ENCODE assay signal across 26 cellular contexts in the genomic region with DNA sequence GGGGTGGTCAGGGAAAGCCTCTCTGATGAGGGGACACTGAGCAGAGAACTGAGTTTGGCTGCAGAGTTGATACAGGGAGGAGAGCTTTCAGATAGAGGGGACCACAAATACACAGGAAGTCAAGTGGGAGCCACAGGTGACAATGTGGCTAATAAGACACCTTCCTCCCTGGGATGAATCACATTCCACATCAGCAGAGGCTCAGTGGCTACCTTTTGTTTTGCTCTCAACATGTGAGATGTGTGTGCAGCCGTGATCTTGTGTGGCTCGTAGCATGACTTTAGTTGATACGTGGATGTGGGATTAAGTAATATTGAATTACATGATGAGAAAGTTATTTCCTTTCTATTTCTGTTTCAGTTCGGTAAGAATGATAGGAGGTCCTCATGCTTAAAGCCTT. TPM values are rescaled to one million over a fixed set of nuclear protein-coding genes. Genes with fewer than 3 reads are reported as not detected.
A peak's percentile ranks its signal among the peaks of the same experiment; 100 is the strongest.
DNase-seq lines count a peak whose midpoint lies in the region; ATAC-seq and TF ChIP-seq lines count a peak whose summit lies in the region.
"Had no signal": no experiment of that assay in that cellular context is flagged by ENCODE, and none has a peak within 500 bp of the region (broad histone marks: within the 10 kb centered on the region; RNA-seq: fewer than 3 reads in every experiment).

No MANE protein-coding gene starts in this region.

- peaks cover 2% of the 10 kb centered on the region for H3K36me3 Mint-ChIP-seq in activated CD8-positive, alpha-beta memory T cell treated with anti-CD3 and anti-CD28 coated beads, Interleukin-2, amount 10 ng/mL, durations not matched to agents 7 days and 5 days
- H3K36me3 Mint-ChIP-seq in GM23338 (ENCODE audit: low read depth), result no peaks in the 10 kb centered on the region

- H3K36me3 ChIP-seq in HEK293 (ENCODE audit: control insufficient read depth in 2 of 2, insufficient read depth in 1 of 2, low read length in 2 of 2), result peaks cover 0 to under 1% of the 10 kb centered on the region in 2 experiments; a peak in 1 of 3 replicates
- no peaks in the 10 kb centered on the region for H3K36me3 ChIP-seq in osteoblast (ENCODE audit: insufficient read depth, low read length)
- H3K36me3 ChIP-seq in GM23338 (ENCODE audit: insufficient read depth), result no peaks in the 10 kb centered on the region
- no peaks in the 10 kb centered on the region for H3K36me3 ChIP-seq in PC-3 (ENCODE audit: low read depth, low read length)
- H3K36me3 ChIP-seq: HAP-1 had no signal

- H2AFZ ChIP-seq in osteoblast (ENCODE audit: low read length) (peak overlapping the region; percentile 57), GM23338 (no peak overlapping the region), PC-3 (ENCODE audit: low read length) (no peak overlapping the region)

- H3K4me1 ChIP-seq in HEK293 (ENCODE audit: control insufficient read depth, insufficient read depth, low read length), result no peaks in the 10 kb centered on the region
- H3K4me1 ChIP-seq in osteoblast (ENCODE audit: insufficient read depth, low read length), result peaks cover 3% of the 10 kb centered on the region
- H3K4me1 ChIP-seq in GM23338 (ENCODE audit: insufficient read depth), result peaks cover 23% of the 10 kb centered on the region; the same call in 1 of the 2 replicates
- H3K4me1 ChIP-seq in PC-3 (ENCODE audit: insufficient read depth, low read length), result 0 out of 2 replicates have a peak, but pooled peaks cover 4% of the 10 kb centered on the region
- H3K4me1 ChIP-seq: A549 had no signal

- H3K27ac Mint-ChIP-seq in activated CD8-positive, alpha-beta memory T cell treated with anti-CD3 and anti-CD28 coated beads, Interleukin-2, amount 10 ng/mL, durations not matched to agents 7 days and 5 days, result no peak overlapping the region
- no peak overlapping the region; the same call in 1 of the 2 replicates for H3K27ac Mint-ChIP-seq in GM23338
- H3K27ac Mint-ChIP-seq: nephron had no signal

- H3K9me3 ChIP-seq in HEK293 (ENCODE audit: control insufficient read depth, insufficient read depth, low read depth, low read length) (no peaks in the 10 kb centered on the region), osteoblast (ENCODE audit: low read depth, low read length) (no peaks in the 10 kb centered on the region), PC-3 (ENCODE audit: low read length) (no peaks in the 10 kb centered on the region)
- H3K9me3 ChIP-seq: A549, HAP-1 had no signal

- no peak for DNase-seq in activated CD8-positive, alpha-beta memory T cell treated with anti-CD3 and anti-CD28 coated beads, Interleukin-2, amount 10 ng/mL, durations not matched to agents 7 days and 5 days
- no peak for DNase-seq in activated CD8-positive, alpha-beta memory T cell treated with anti-CD3 and anti-CD28 coated beads, Interleukin-2, amount 50 U/mL, for 48 hours
- DNase-seq in coronary artery (ENCODE audit: low spot score) (no peak), osteoblast (ENCODE audit: insufficient read length, low spot score, missing footprints) (peak; percentile 50), GM23338 (ENCODE audit: low spot score) (no peak), PC-3 (no peak)
- DNase-seq: activated CD4-positive, alpha-beta T cell treated with anti-CD3 and anti-CD28 coated beads for 1 hour; activated effector memory CD4-positive, alpha-beta T cell treated with Interleukin-2 at 50 U/mL for 16 hours; DMS 273 treated with DMSO at 0.1 percent for 48 hours; foreskin fibroblast; hippocampal formation; kidney; NCI-H1694 treated with DMSO at 0.1 percent for 48 hours; NCI-H774; small intestine; stimulated activated CD4-positive, alpha-beta T cell treated with anti-CD3 and anti-CD28 coated beads, Interleukin-4, amount 100 ng/mL, for 24 hours had no signal

- H3K9me3 Mint-ChIP-seq in activated CD8-positive, alpha-beta memory T cell treated with anti-CD3 and anti-CD28 coated beads, Interleukin-2, amount 10 ng/mL, durations not matched to agents 7 days and 5 days (ENCODE audit: low read depth), result no peaks in the 10 kb centered on the region
- H3K9me3 Mint-ChIP-seq in GM23338, result no peaks in the 10 kb centered on the region
- H3K9me3 Mint-ChIP-seq: nephron had no signal

- peak overlapping the region; percentile 46 for H3K4me3 Mint-ChIP-seq in activated CD8-positive, alpha-beta memory T cell treated with anti-CD3 and anti-CD28 coated beads, Interleukin-2, amount 10 ng/mL, durations not matched to agents 7 days and 5 days
- H3K4me3 Mint-ChIP-seq in GM23338, result no peak overlapping the region
- H3K4me3 Mint-ChIP-seq: nephron had no signal

- H3K4me1 Mint-ChIP-seq in activated CD8-positive, alpha-beta memory T cell treated with anti-CD3 and anti-CD28 coated beads, Interleukin-2, amount 10 ng/mL, durations not matched to agents 7 days and 5 days, result peaks cover 28% of the 10 kb centered on the region
- H3K4me1 Mint-ChIP-seq in GM23338, result peaks cover 44% of the 10 kb centered on the region

- H3K79me2 ChIP-seq in osteoblast (ENCODE audit: insufficient read depth, low read length), result no peaks in the 10 kb centered on the region
- no peaks in the 10 kb centered on the region for H3K79me2 ChIP-seq in GM23338 (replicated peaks; ENCODE audit: insufficient read depth)
- 0 out of 2 replicates have a peak, but pooled peaks cover 4% of the 10 kb centered on the region for H3K79me2 ChIP-seq in PC-3 (ENCODE audit: low read length)

- H3K4me2 ChIP-seq in osteoblast (ENCODE audit: insufficient read depth, low read length) (peak overlapping the region; percentile 55), GM23338 (no peak overlapping the region), PC-3 (ENCODE audit: low read length) (no peak overlapping the region)
- H3K4me2 ChIP-seq: A549 had no signal

- no peak overlapping the region for H3K9ac ChIP-seq in PC-3 (ENCODE audit: low read length)

- BruUV-seq in PC-3 (replicated peaks; lab: Mats Ljungman, UMichigan), result no TSS peak

- H3F3A ChIP-seq in GM23338 (replicated peaks; ENCODE audit: low read depth), result no peaks in the 10 kb centered on the region
- H3F3A ChIP-seq in PC-3 (ENCODE audit: low read length, unreplicated experiment), result no peaks in the 10 kb centered on the region

- TF ChIP-seq CTCF in HEK293 (tag by site-specific recombination; IDR thresholded peaks at IDR 0.05) (no peak), coronary artery (IDR thresholded peaks at IDR 0.05) (no peak), osteoblast (IDR thresholded peaks at IDR 0.05; ENCODE audit: extremely low read depth, low read depth, low read length) (no peak), GM23338 (conservative IDR thresholded peaks at IDR 0.05; ENCODE audit: low read depth in 2 of 2) (no peak), PC-3 (conservative IDR thresholded peaks at IDR 0.05; ENCODE audit: low read depth, low read length) (no peak)

- H4K20me1 ChIP-seq in osteoblast (ENCODE audit: insufficient read depth, low read length), result no peaks in the 10 kb centered on the region
- no peaks in the 10 kb centered on the region for H4K20me1 ChIP-seq in GM23338 (replicated peaks; ENCODE audit: insufficient read depth)
- no peaks in the 10 kb centered on the region for H4K20me1 ChIP-seq in PC-3 (ENCODE audit: low read length)

- no peaks in the 10 kb centered on the region for H3K27me3 Mint-ChIP-seq in activated CD8-positive, alpha-beta memory T cell treated with anti-CD3 and anti-CD28 coated beads, Interleukin-2, amount 10 ng/mL, durations not matched to agents 7 days and 5 days
- H3K27me3 Mint-ChIP-seq in GM23338 (ENCODE audit: insufficient read depth, low read depth, poor library complexity), result peaks cover 6% of the 10 kb centered on the region

- no peak overlapping the region for H3K4me3 ChIP-seq in HEK293 (ENCODE audit: low read depth, low read length)
- peak overlapping the region; percentile 50 for H3K4me3 ChIP-seq in coronary artery
- no peak overlapping the region for H3K4me3 ChIP-seq in osteoblast (ENCODE audit: insufficient read depth, low read length)
- no peak overlapping the region for H3K4me3 ChIP-seq in GM23338
- no peak overlapping the region for H3K4me3 ChIP-seq in PC-3 (ENCODE audit: low read length)
- H3K4me3 ChIP-seq: A549, GM12878, HAP-1, SK-N-MC had no signal

- POLR2A ChIA-PET in HEK293 (lab: Yijun Ruan, JAX) (no interaction called here), PC-3 (lab: Charles Lee; ENCODE audit: unreplicated experiment) (no interaction called here)

- CTCF ChIA-PET in activated CD8-positive, alpha-beta memory T cell treated with anti-CD3 and anti-CD28 coated beads, Interleukin-2, amount 10 ng/mL, durations not matched to agents 7 days and 5 days (lab: Charles Lee), result interaction anchor here (1.8 kb wide), 1 partner anchor 58 kb away, joined by 3 read pairs; no protein-coding TSS in a partner anchor
- CTCF ChIA-PET in HEK293 (lab: Yijun Ruan, JAX) (no interaction called here), PC-3 (lab: Charles Lee) (no interaction called here)

- intact Hi-C loops in PC-3 (cut with micrococcal nuclease), result no loop called here

- H3K27ac ChIP-seq in HEK293 (ENCODE audit: extremely low read depth, low read depth, low read length) (no peak overlapping the region), coronary artery (peak overlapping the region; percentile 18 to 24), osteoblast (ENCODE audit: low read depth, low read length) (no peak overlapping the region), GM23338 (ENCODE audit: low read depth) (no peak overlapping the region), PC-3 (ENCODE audit: low read length) (no peak overlapping the region)
- H3K27ac ChIP-seq: A549, C4-2B, SK-N-MC had no signal

- H3K9me2 ChIP-seq in GM23338 (ENCODE audit: insufficient read depth) (no peaks in the 10 kb centered on the region), PC-3 (replicated peaks; ENCODE audit: low read length) (no peaks in the 10 kb centered on the region)

- no peaks in the 10 kb centered on the region for H3K27me3 ChIP-seq in osteoblast (ENCODE audit: insufficient read depth, low read length)
- H3K27me3 ChIP-seq in GM23338 (ENCODE audit: insufficient read depth), result no peaks in the 10 kb centered on the region
- H3K27me3 ChIP-seq in PC-3 (ENCODE audit: low read length), result no peaks in the 10 kb centered on the region

- ATAC-seq in activated CD8-positive, alpha-beta memory T cell treated with anti-CD3 and anti-CD28 coated beads, Interleukin-2, amount 10 ng/mL, durations not matched to agents 7 days and 5 days, result peak; percentile 23
- no peak for ATAC-seq in HG02884 (IDR thresholded peaks at IDR 0.05; ENCODE audit: unreplicated experiment)
- ATAC-seq in GM23338, result no peak
- no peak for ATAC-seq in PC-3
- ATAC-seq: A549, GM12878, HepG2, Panc1 had no signal

TF ChIP-seq in HEK293, 187 proteins besides CTCF, POLR2A, EP300 and RAD21 (continues in another document):
- TF ChIP-seq ZNF473 (tag by site-specific recombination; IDR thresholded peaks at IDR 0.05) (no peak), SCRT2 (tag by site-specific recombination; IDR thresholded peaks at IDR 0.05) (0 out of 2 replicates have a peak, but pooled peaks have one; percentile 37)

TF ChIP-seq in GM23338, 12 proteins besides CTCF, POLR2A, EP300 and RAD21 (continues in another document):
- no peak for TF ChIP-seq STAT1 (IDR thresholded peaks at IDR 0.05; ENCODE audit: unreplicated experiment)

RNA-seq across cellular contexts. Expression of a gene that starts 7.5 kb away (rescaled TPM):
- 10 to 100 TPM; 10.8 to 13.1 TPM for total RNA-seq in activated CD8-positive, alpha-beta memory T cell treated with anti-CD3 and anti-CD28 coated beads, Interleukin-2, amount 10 ng/mL, durations not matched to agents 7 days and 5 days
- 15.3 and 15.6 TPM in 2 replicates for total RNA-seq in osteoblast
- 20.3 and 27.9 TPM in 2 replicates for total RNA-seq in GM23338 (2014; rRNA removed; shearing (Covaris generic))
- polyA plus RNA-seq in GM23338 (2016; fragmentation: Nextera tagmentation; extraction: Ambion mirVana), result 3.8 and 6.3 TPM in 2 replicates
- total RNA-seq in PC-3 (2014; rRNA removed), result 11.4 and 12.5 TPM in 2 replicates

Comparison
In these comparisons a context has a peak if more than half of its experiments do, and no peak if none do; other contexts are left out.
1. H3K27ac ChIP-seq: peak in coronary artery (2 of 2); none in HEK293 (single experiment), osteoblast (single experiment), GM23338 (single experiment) and PC-3 (single experiment).